2 cellular contexts compared by ENCODE assay signal in genomic region chr14:81205639-81206038, GRCh38.
TF ChIP-seq lines count a peak whose summit lies in the region.

No MANE protein-coding gene starts in this region.

TF ChIP-seq in IMR-90, 13 proteins besides CTCF, POLR2A, EP300 and RAD21:
- no peak for TF ChIP-seq MAFK (IDR thresholded peaks at IDR 0.05; ENCODE audit: low read depth, low read length)
- TF ChIP-seq RCOR1 (IDR thresholded peaks at IDR 0.05; ENCODE audit: insufficient replicate concordance, low read length): no peak
- TF ChIP-seq ELK1 (IDR thresholded peaks at IDR 0.05; ENCODE audit: borderline replicate concordance, low read depth, low read length): no peak
- TF ChIP-seq BHLHE40 (IDR thresholded peaks at IDR 0.05; ENCODE audit: low read depth, low read length): no peak
- no peak for TF ChIP-seq USF2 (IDR thresholded peaks at IDR 0.05; ENCODE audit: low read depth, low read length)
- TF ChIP-seq FOS (IDR thresholded peaks at IDR 0.05; ENCODE audit: low read depth, low read length): no peak
- no peak for TF ChIP-seq RFX5 (IDR thresholded peaks at IDR 0.05; ENCODE audit: low read depth, low read length)
- no peak for TF ChIP-seq MAZ (IDR thresholded peaks at IDR 0.05; ENCODE audit: borderline replicate concordance, low read depth, low read length)
- no peak for TF ChIP-seq MXI1 (IDR thresholded peaks at IDR 0.05; ENCODE audit: borderline replicate concordance, low read depth, low read length)
- no peak for TF ChIP-seq SMC3 (IDR thresholded peaks at IDR 0.05; ENCODE audit: low read depth, low read length)
- TF ChIP-seq CEBPB (IDR thresholded peaks at IDR 0.05; ENCODE audit: low read depth, low read length): no peak
- TF ChIP-seq CHD1 (IDR thresholded peaks at IDR 0.05; ENCODE audit: low read depth, low read length): no peak
- no peak for TF ChIP-seq NFE2L2 (IDR thresholded peaks at IDR 0.05; ENCODE audit: low read depth, low read length)

TF ChIP-seq in K562, 482 proteins besides CTCF, POLR2A, EP300 and RAD21:
- TF ChIP-seq HMBOX1 (IDR thresholded peaks at IDR 0.05) (peak; percentile 69), ZNF778 (CRISPR knock-in tag; IDR thresholded peaks at IDR 0.05) (no peak), ELF4 (CRISPR knock-in tag; IDR thresholded peaks at IDR 0.05) (no peak)
